ENCODE assay signal across 18 cellular contexts in genomic region chr1:145889722-145890121, GRCh38. TPM values are rescaled to one million over a fixed set of nuclear protein-coding genes. Genes with fewer than 3 reads are reported as not detected.
DNase-seq lines count a peak whose midpoint lies in the region; ATAC-seq and TF ChIP-seq lines count a peak whose summit lies in the region.
"Had no signal": no experiment of that assay in that cellular context is flagged by ENCODE, and none has a peak within 500 bp of the region (broad histone marks: within the 10 kb centered on the region; RNA-seq: fewer than 3 reads in every experiment).

No MANE protein-coding gene starts in this region.

- H3K36me3 ChIP-seq in adrenal gland (replicated peaks in 1 of 2): no peaks in the 10 kb centered on the region
- H3K36me3 ChIP-seq in trophoblast cell (ENCODE audit: control insufficient read depth in 1 of 2, insufficient read depth in 2 of 2, low read length in 2 of 2): no peaks in the 10 kb centered on the region
- H3K36me3 ChIP-seq: left lung, sigmoid colon had no signal

- H3K79me2 ChIP-seq in trophoblast cell (ENCODE audit: control insufficient read depth, insufficient read depth, low read length, poor library complexity): no peaks in the 10 kb centered on the region

- no peak for TF ChIP-seq CTCF in adrenal gland (IDR thresholded peaks at IDR 0.05)
- no peak for TF ChIP-seq CTCF in GM20000 (IDR thresholded peaks at IDR 0.05; ENCODE audit: extremely low read depth, missing control alignments)
- no peak for TF ChIP-seq CTCF in foreskin fibroblast (IDR thresholded peaks at IDR 0.05; ENCODE audit: low read depth, low read length)

- H4K12ac ChIP-seq in trophoblast cell (ENCODE audit: low read depth, low read length): no peak overlapping the region

- H3K9ac ChIP-seq in trophoblast cell (ENCODE audit: low read length): no peak overlapping the region
- H3K9ac ChIP-seq: KMS-11, SK-N-SH had no signal

- no peak overlapping the region for H2BK5ac ChIP-seq in trophoblast cell (ENCODE audit: low read depth, low read length, poor library complexity)

- no peak overlapping the region for H4K8ac ChIP-seq in trophoblast cell (ENCODE audit: low read depth, low read length)

- H3K9me3 ChIP-seq in adrenal gland (replicated peaks in 1 of 3): no peaks in the 10 kb centered on the region
- no peaks in the 10 kb centered on the region for H3K9me3 ChIP-seq in trophoblast cell (ENCODE audit: insufficient read depth, low read depth, low read length)
- H3K9me3 ChIP-seq: left lung, sigmoid colon, SK-N-SH had no signal

- H3K27ac ChIP-seq in adrenal gland (no peak overlapping the region), trophoblast cell (ENCODE audit: low read depth, low read length) (no peak overlapping the region)
- H3K27ac ChIP-seq: KMS-11, sigmoid colon had no signal

- peak overlapping the region; percentile 24 for H3K23ac ChIP-seq in trophoblast cell (ENCODE audit: low read length)

- intact Hi-C loops in adrenal gland (cut with DNase I) (no loop called here), posterior vena cava (cut with DNase I) (loop anchor here in 1 of 2 donors (10.0 kb wide), 1 partner anchor 125 kb away; no protein-coding TSS in a partner anchor)

- WGBS in adrenal gland, 4 donors: 51 to 73% (median 65%) methylated on average over 3 of the region's 3 CpGs
- no CpG with 5 or more reads among the region's 3 CpGs for WGBS in trophoblast cell (ENCODE audit: extremely low coverage, insufficient coverage, insufficient read length)

- no peak overlapping the region for H4K91ac ChIP-seq in trophoblast cell (ENCODE audit: low read depth, low read length)

- no peak overlapping the region for H3K4ac ChIP-seq in trophoblast cell (ENCODE audit: low read depth, low read length)

- H3K79me1 ChIP-seq in trophoblast cell (ENCODE audit: low read length): peaks cover 5% of the 10 kb centered on the region

- no peak overlapping the region for H2AK5ac ChIP-seq in trophoblast cell (ENCODE audit: low read length)

- H3K18ac ChIP-seq in trophoblast cell (ENCODE audit: low read length): no peak overlapping the region

- no peak for TF ChIP-seq POLR2A in adrenal gland (IDR thresholded peaks at IDR 0.05)

- no peak for ATAC-seq in HG03139 (IDR thresholded peaks at IDR 0.05; ENCODE audit: unreplicated experiment)
- ATAC-seq: left lung had no signal

- DNase-seq in NCI-H1092 (lab: John Stamatoyannopoulos, UW) (peak; percentile 62), NCI-H2107 treated with DMSO at 0.1 percent for 48 hours (lab: John Stamatoyannopoulos, UW; ENCODE audit: unreplicated experiment) (peak; percentile 98), adrenal gland (peak in 4 of 7 donors; percentile 37 to 70 (median 58)), trophoblast cell (no peak), posterior vena cava (ENCODE audit: low spot score) (no peak), GM20000 (ENCODE audit: low spot score) (no peak), foreskin fibroblast (no peak)
- DNase-seq: activated CD4-positive, alpha-beta T cell treated with anti-CD3 and anti-CD28 coated beads, Interleukin-2, amount 10 ng/mL, durations not matched to agents 24 days and 14 days; activated naive CD4-positive, alpha-beta T cell treated with anti-CD3 and anti-CD28 coated beads for 36 hours; activated T-cell treated with anti-CD3 and anti-CD28 coated beads for 4 hours; dorsolateral prefrontal cortex; left lung; NCI-H2171 treated with DMSO at 0.1 percent for 48 hours; sigmoid colon; SK-N-SH had no signal

- H2AFZ ChIP-seq in trophoblast cell (ENCODE audit: insufficient read depth, low read length, poor library complexity): no peak overlapping the region

- H3K27me3 ChIP-seq in adrenal gland (no peaks in the 10 kb centered on the region), trophoblast cell (ENCODE audit: insufficient read depth, low read length) (peaks cover 6% of the 10 kb centered on the region)
- H3K27me3 ChIP-seq: dorsolateral prefrontal cortex, sigmoid colon had no signal

- no peak overlapping the region for H3K4me3 ChIP-seq in adrenal gland
- no peak overlapping the region for H3K4me3 ChIP-seq in trophoblast cell (ENCODE audit: low read depth, low read length)
- H3K4me3 ChIP-seq in foreskin fibroblast (ENCODE audit: low read depth in 1 of 2, low read length in 2 of 2): no peak overlapping the region
- H3K4me3 ChIP-seq: dorsolateral prefrontal cortex, left lung, sigmoid colon had no signal

- peaks cover 22 to 34% of the 10 kb centered on the region in 2 donors for H3K4me1 ChIP-seq in adrenal gland (replicated peaks in 1 of 2)
- H3K4me1 ChIP-seq in trophoblast cell (ENCODE audit: control insufficient read depth in 1 of 2, insufficient read depth in 2 of 2, low read length in 2 of 2): peaks cover 0 to 8% of the 10 kb centered on the region in 2 experiments

- H3K4me2 ChIP-seq in trophoblast cell (ENCODE audit: low read length): no peak overlapping the region
- H3K4me2 ChIP-seq: KMS-11, SK-N-SH had no signal

- no peak overlapping the region for H2BK120ac ChIP-seq in trophoblast cell (ENCODE audit: insufficient read depth, low read length, poor library complexity)

- no peak overlapping the region for H3K14ac ChIP-seq in trophoblast cell (ENCODE audit: low read length)

- H2BK12ac ChIP-seq in trophoblast cell (ENCODE audit: low read length): no peak overlapping the region

RNA-seq across cellular contexts. Expression of gene ANKRD35, which starts 4.1 kb away (rescaled TPM):
- total RNA-seq in adrenal gland (1 to 10 TPM in 3 of 8 donors, under 1 TPM in 4, not detected in 1; 0.37 to 1.3 (median 0.76) TPM), posterior vena cava (1 to 10 TPM; 5.0 to 7.0 TPM)
- polyA plus RNA-seq in adrenal gland: 1 to 10 TPM in 2 of 3 donors, under 1 TPM in 1; 0.55 to 2.0 (median 1.2) TPM
- 0.03 and 0.04 TPM in 2 replicates for polyA plus RNA-seq in trophoblast cell (2013)
- total RNA-seq: H4 had no signal

RNA-seq across cellular contexts. Expression of gene ITGA10, which starts 20.1 kb away (rescaled TPM):
- total RNA-seq in adrenal gland: 1 to 10 TPM in 7 of 8 donors, under 1 TPM in 1; 0.54 to 2.7 (median 1.6) TPM
- 1 to 10 TPM in 2 of 3 donors, under 1 TPM in 1; 0.93 to 4.0 (median 3.6) TPM for polyA plus RNA-seq in adrenal gland
- polyA plus RNA-seq in trophoblast cell (2013): 0.06 and 0.07 TPM in 2 replicates
- total RNA-seq in posterior vena cava: 1 to 10 TPM; 5.7 to 9.0 TPM

RNA-seq across cellular contexts. Expression of gene PEX11B, which starts 28.8 kb away (rescaled TPM):
- total RNA-seq in adrenal gland (10 to 100 TPM; 24.8 to 44.4 (median 32.4) TPM), posterior vena cava (10 to 100 TPM; 19.8 to 24.4 TPM)
- polyA plus RNA-seq in adrenal gland: 10 to 100 TPM; 21.2 to 52.9 (median 25.8) TPM
- polyA plus RNA-seq in trophoblast cell (2013): 10.6 and 12.2 TPM in 2 replicates

RNA-seq across cellular contexts. Expression of gene PIAS3, which starts 30.8 kb away (rescaled TPM):
- total RNA-seq in adrenal gland (10 to 100 TPM in 7 of 8 donors, 1 to 10 TPM in 1; 7.5 to 34.1 (median 22.0) TPM), posterior vena cava (10 to 100 TPM; 28.6 to 34.7 TPM)
- polyA plus RNA-seq in adrenal gland: 10 to 100 TPM; 17.9 to 40.5 (median 26.0) TPM
- polyA plus RNA-seq in trophoblast cell (2013): 40.7 and 42.0 TPM in 2 replicates

RNA-seq across cellular contexts. Expression of gene RBM8A, which starts 37.6 kb away (rescaled TPM):
- total RNA-seq in adrenal gland (100 to 1,000 TPM in 5 of 8 donors, 10 to 100 TPM in 3; 68.9 to 171 (median 111) TPM), posterior vena cava (10 to 100 TPM; 81.0 to 83.3 TPM)
- 100 to 1,000 TPM in 2 of 3 donors, 10 to 100 TPM in 1; 61.5 to 223 (median 102) TPM for polyA plus RNA-seq in adrenal gland
- polyA plus RNA-seq in trophoblast cell (2013): 173 and 182 TPM in 2 replicates

Comparison
In these comparisons a context has a peak if more than half of its experiments do, and no peak if none do; other contexts are left out.
1. DNase-seq: peak in NCI-H1092 (single experiment), NCI-H2107 treated with DMSO at 0.1 percent for 48 hours (single experiment) and adrenal gland (4 of 7); none in trophoblast cell (0 of 2), posterior vena cava (single experiment), GM20000 (single experiment) and foreskin fibroblast (0 of 2).